Comparison of ENCODE assay signal across 1 cellular context in genomic region chr9:85302860-85303779, GRCh38.
TF ChIP-seq lines count a peak whose summit lies in the region.

No MANE protein-coding gene starts in this region.

TF ChIP-seq in GM12878, 131 proteins besides CTCF, POLR2A, EP300 and RAD21 (continued from another document):
- no peak for TF ChIP-seq CBX5 (IDR thresholded peaks at IDR 0.05; ENCODE audit: low read depth)
- no peak for TF ChIP-seq PKNOX1 (IDR thresholded peaks at IDR 0.05)
- peak; percentile 72 for TF ChIP-seq JUNB (IDR thresholded peaks at IDR 0.05)
- TF ChIP-seq NFIC (IDR thresholded peaks at IDR 0.05; ENCODE audit: low read depth, low read length) = peak; percentile 83; the same call in 1 of the 2 replicates
- peak; percentile 47; the same call in 1 of the 2 replicates for TF ChIP-seq FOXM1 (IDR thresholded peaks at IDR 0.05; ENCODE audit: low read depth, low read length)
- TF ChIP-seq EED (IDR thresholded peaks at IDR 0.05; ENCODE audit: low read depth) = no peak
- TF ChIP-seq RELA (IDR thresholded peaks at IDR 0.05; ENCODE audit: borderline replicate concordance, partially characterized antibody) = no peak
- TF ChIP-seq TARDBP (IDR thresholded peaks at IDR 0.05; ENCODE audit: borderline replicate concordance) = no peak
- no peak for TF ChIP-seq SREBF2 (IDR thresholded peaks at IDR 0.05; ENCODE audit: low read length)
- TF ChIP-seq GABPA (IDR thresholded peaks at IDR 0.05; ENCODE audit: low read depth) = 0 out of 2 replicates have a peak, but pooled peaks have one; percentile 8
- 0 out of 2 replicates have a peak, but pooled peaks have one; percentile 29 for TF ChIP-seq IKZF1 (conservative IDR thresholded peaks at IDR 0.05)
- TF ChIP-seq MTA3 (IDR thresholded peaks at IDR 0.05; ENCODE audit: borderline replicate concordance, low read length) = no peak
- TF ChIP-seq EZH2 (IDR thresholded peaks at IDR 0.05; ENCODE audit: borderline replicate concordance, control insufficient read depth, low read depth, low read length) = no peak
- no peak for TF ChIP-seq WRNIP1 (IDR thresholded peaks at IDR 0.05; ENCODE audit: borderline replicate concordance, low read depth, low read length)
- TF ChIP-seq ATF2 (IDR thresholded peaks at IDR 0.05; ENCODE audit: low read length) = peak; percentile 52; the same call in 1 of the 2 replicates
- TF ChIP-seq ETV6 (conservative IDR thresholded peaks at IDR 0.05 in 1 of 2, IDR thresholded peaks at IDR 0.05 in 1 of 2; ENCODE audit: borderline replicate concordance in 1 of 2, low read depth in 1 of 2) = peak in 1 of 2 experiments; percentile 58; a peak in 1 of 4 replicates
- TF ChIP-seq RB1 (IDR thresholded peaks at IDR 0.05; ENCODE audit: borderline replicate concordance) = no peak
- TF ChIP-seq ESRRA (IDR thresholded peaks at IDR 0.05; ENCODE audit: low read length) = no peak
- peak; percentile 28; the same call in 1 of the 2 replicates for TF ChIP-seq CREM (IDR thresholded peaks at IDR 0.05; ENCODE audit: low read depth)
- no peak for TF ChIP-seq HCFC1 (IDR thresholded peaks at IDR 0.05; ENCODE audit: low read length)
- TF ChIP-seq ELK1 (IDR thresholded peaks at IDR 0.05; ENCODE audit: low read depth, low read length) = no peak
- TF ChIP-seq SMAD1 (IDR thresholded peaks at IDR 0.05; ENCODE audit: low read depth, partially characterized antibody) = no peak
- TF ChIP-seq KAT2A (conservative IDR thresholded peaks at IDR 0.05; ENCODE audit: control insufficient read depth, low read depth, low read length) = no peak
- TF ChIP-seq NKRF (conservative IDR thresholded peaks at IDR 0.05) = no peak
- TF ChIP-seq ZBED1 (IDR thresholded peaks at IDR 0.05; ENCODE audit: borderline replicate concordance) = no peak
- TF ChIP-seq NRF1 (conservative IDR thresholded peaks at IDR 0.05; ENCODE audit: low read depth, low read length) = no peak
TF ChIP-seq in GM12878: peak in this region for 10.
